In genomic region chr11:62104001-62104400, GRCh38 we compare ENCODE assay signal across 28 cellular contexts. TPM values are rescaled to one million over a fixed set of nuclear protein-coding genes. Genes with fewer than 3 reads are reported as not detected.
DNase-seq lines count a peak whose midpoint lies in the region; ATAC-seq, FAIRE-seq and TF ChIP-seq lines count a peak whose summit lies in the region.
"Had no signal": no experiment of that assay in that cellular context is flagged by ENCODE, and none has a peak within 500 bp of the region (broad histone marks: within the 10 kb centered on the region; RNA-seq: fewer than 3 reads in every experiment).

No MANE protein-coding gene starts in this region.

- no peak overlapping the region for H3K14ac ChIP-seq in mesenchymal stem cell (ENCODE audit: low read length in 2 of 2)

- H3K27me3 Mint-ChIP-seq in CD4-positive, alpha-beta memory T cell: no peaks in the 10 kb centered on the region
- H3K27me3 Mint-ChIP-seq: activated T-cell treated with anti-CD3 and anti-CD28 coated beads, Interleukin-2, amount 50 U/mL, for 24 hours; naive B cell had no signal

- no peak overlapping the region for H4K8ac ChIP-seq in mesenchymal stem cell (ENCODE audit: low read length)

- no peaks in the 10 kb centered on the region for H3K79me1 ChIP-seq in mesenchymal stem cell (replicated peaks; ENCODE audit: low read length, poor library complexity, severe bottlenecking)

- no peak overlapping the region for H3K4me2 ChIP-seq in mesenchymal stem cell (ENCODE audit: low read length, poor library complexity, severe bottlenecking)
- H3K4me2 ChIP-seq: BLaER1 had no signal

- H3K4me1 Mint-ChIP-seq in CD4-positive, alpha-beta memory T cell: peaks cover 7 to 19% (median 10%) of the 10 kb centered on the region in 4 donors

- H2BK120ac ChIP-seq in mesenchymal stem cell (ENCODE audit: low read depth, low read length): peak overlapping the region; percentile 11

- no peak overlapping the region for H4K91ac ChIP-seq in mesenchymal stem cell (ENCODE audit: low read length)

- H3K27me3 ChIP-seq in left ventricle myocardium inferior (ENCODE audit: low read depth): no peaks in the 10 kb centered on the region
- H3K27me3 ChIP-seq in mesenchymal stem cell (ENCODE audit: control insufficient read depth in 1 of 2, insufficient read depth in 1 of 2, low read length in 2 of 2): no peaks in the 10 kb centered on the region
- no peaks in the 10 kb centered on the region for H3K27me3 ChIP-seq in stomach smooth muscle (ENCODE audit: control insufficient read depth in 1 of 2, insufficient read depth in 2 of 2, low read length in 2 of 2)
- H3K27me3 ChIP-seq in CD4-positive, alpha-beta memory T cell (ENCODE audit: insufficient read depth, low read length): no peaks in the 10 kb centered on the region
- H3K27me3 ChIP-seq: BLaER1 had no signal

- no peak for TF ChIP-seq POLR2A in GM12891 (IDR thresholded peaks at IDR 0.05; ENCODE audit: low read depth, low read length)

- FAIRE-seq in GM12891 (lab: Jason Lieb, UNC): no peak
- FAIRE-seq: astrocyte, GM12892, keratinocyte, TTC549 had no signal

- H3K4me3 ChIP-seq in left ventricle myocardium inferior (no peak overlapping the region), mesenchymal stem cell (ENCODE audit: insufficient read depth in 1 of 2, low read depth in 1 of 2, low read length in 2 of 2) (no peak overlapping the region), stomach smooth muscle (ENCODE audit: low read length in 2 of 2) (no peak overlapping the region)
- H3K4me3 ChIP-seq in CD4-positive, alpha-beta memory T cell (ENCODE audit: low read length in 2 of 2): no peak overlapping the region
- H3K4me3 ChIP-seq: BLaER1 had no signal

- peak overlapping the region; percentile 83 for H3K27ac ChIP-seq in left ventricle myocardium inferior (replicated peaks)
- no peak overlapping the region for H3K27ac ChIP-seq in mesenchymal stem cell (ENCODE audit: low read length, poor library complexity, severe bottlenecking)
- H3K27ac ChIP-seq in stomach smooth muscle (ENCODE audit: low read length): peak overlapping the region; percentile 31
- H3K27ac ChIP-seq in CD4-positive, alpha-beta memory T cell (ENCODE audit: low read depth, low read length): no peak overlapping the region
- H3K27ac ChIP-seq: BLaER1 had no signal

- H2BK5ac ChIP-seq in mesenchymal stem cell (ENCODE audit: low read depth, low read length, poor library complexity, severe bottlenecking): no peak overlapping the region

- intact Hi-C loops in left ventricle myocardium inferior (cut with micrococcal nuclease): no loop called here
- intact Hi-C loops in Right ventricle myocardium inferior (cut with DNase I): no loop called here
- intact Hi-C loops in CD4-positive, alpha-beta memory T cell (cut with micrococcal nuclease): no loop called here

- H3K23ac ChIP-seq in mesenchymal stem cell (ENCODE audit: low read length in 2 of 2): no peak overlapping the region

- CTCF ChIA-PET in CD4-positive, alpha-beta memory T cell (lab: Charles Lee; ENCODE audit: partially characterized antibody): interaction anchor here (1.2 to 2.1 kb wide), 5 partner anchors 14 to 307 kb away, joined by 3 to 8 read pairs (median 5); no protein-coding TSS in a partner anchor

- peaks cover 35% of the 10 kb centered on the region for H3K4me1 ChIP-seq in left ventricle myocardium inferior
- peaks cover 5% of the 10 kb centered on the region for H3K4me1 ChIP-seq in mesenchymal stem cell (ENCODE audit: control insufficient read depth, insufficient read depth, low read depth, low read length)
- H3K4me1 ChIP-seq in stomach smooth muscle (ENCODE audit: control insufficient read depth, insufficient read depth, low read length): peaks cover 7% of the 10 kb centered on the region
- peaks cover 13% of the 10 kb centered on the region for H3K4me1 ChIP-seq in CD4-positive, alpha-beta memory T cell (ENCODE audit: insufficient read depth, low read length)
- H3K4me1 ChIP-seq: Caco-2 had no signal

- H2AFZ ChIP-seq in mesenchymal stem cell (ENCODE audit: low read depth, low read length): no peak overlapping the region

- H3K9ac ChIP-seq in mesenchymal stem cell (ENCODE audit: low read length) (peak overlapping the region; percentile 9), stomach smooth muscle (ENCODE audit: low read length in 2 of 2) (no peak overlapping the region)
- H3K9ac ChIP-seq: BLaER1 had no signal

- H3K18ac ChIP-seq in mesenchymal stem cell (ENCODE audit: low read depth in 1 of 2, low read length in 2 of 2): no peak overlapping the region

- no peak for DNase-seq in left ventricle myocardium inferior
- DNase-seq in Right ventricle myocardium inferior (ENCODE audit: missing footprints): no peak
- no peak for DNase-seq in mesenchymal stem cell
- no peak for DNase-seq in CD4-positive, alpha-beta memory T cell
- DNase-seq in stimulated activated naive CD8-positive, alpha-beta T cell treated with anti-CD3 and anti-CD28 coated beads, Interleukin-15, Interleukin-2, amounts not matched to agents 100 U/mL and 50 U/mL, for 24 hours: no peak
- DNase-seq in GM12891 (ENCODE audit: insufficient read length, low spot score): no peak
- no peak for DNase-seq in NCI-H2171 (lab: John Stamatoyannopoulos, UW)
- DNase-seq: activated CD8-positive, alpha-beta memory T cell treated with anti-CD3 and anti-CD28 coated beads for 24 hours; activated T-cell treated with anti-CD3 and anti-CD28 coated beads, Interleukin-2, amount 50 U/mL, for 24 hours; Caco-2; cerebellar nuclear complex; DND-41; foreskin melanocyte; naive B cell; NCI-H1048; NCI-H1930; NCI-H226; NCI-H748 treated with DMSO at 0.1 percent for 48 hours; SHP77 had no signal

- ATAC-seq in Right ventricle myocardium inferior: no peak
- no peak for ATAC-seq in stimulated activated naive CD8-positive, alpha-beta T cell treated with anti-CD3 and anti-CD28 coated beads, Interleukin-15, Interleukin-2, amounts not matched to agents 100 U/mL and 50 U/mL, for 24 hours
- ATAC-seq: activated naive CD4-positive, alpha-beta T cell treated with anti-CD3 and anti-CD28 coated beads, Interleukin-2, amount 50 U/mL, for 72 hours; sciatic nerve had no signal

- WGBS in mesenchymal stem cell: 33% methylated on average over 1 of the region's 3 CpGs

- TF ChIP-seq CTCF in left ventricle myocardium inferior (IDR thresholded peaks at IDR 0.05; ENCODE audit: borderline replicate concordance): no peak

- H2BK12ac ChIP-seq in mesenchymal stem cell (ENCODE audit: low read length in 2 of 2): no peak overlapping the region

- H3K36me3 ChIP-seq in left ventricle myocardium inferior (no peaks in the 10 kb centered on the region), mesenchymal stem cell (ENCODE audit: control insufficient read depth in 1 of 2, insufficient read depth in 2 of 2, low read depth in 1 of 2, low read length in 2 of 2) (no peaks in the 10 kb centered on the region), stomach smooth muscle (ENCODE audit: control insufficient read depth in 2 of 2, insufficient read depth in 2 of 2, low read length in 2 of 2) (no peaks in the 10 kb centered on the region)
- H3K36me3 ChIP-seq in CD4-positive, alpha-beta memory T cell (ENCODE audit: insufficient read depth, low read length): no peaks in the 10 kb centered on the region
- H3K36me3 ChIP-seq: BLaER1 had no signal

- POLR2A ChIA-PET in CD4-positive, alpha-beta memory T cell (lab: Charles Lee; ENCODE audit: partially characterized antibody): no interaction called here

- no peak overlapping the region for H3K4me3 Mint-ChIP-seq in CD4-positive, alpha-beta memory T cell
- H3K4me3 Mint-ChIP-seq: activated T-cell treated with anti-CD3 and anti-CD28 coated beads, Interleukin-2, amount 50 U/mL, for 24 hours; memory B cell; naive B cell had no signal

- no peak overlapping the region for H2AK5ac ChIP-seq in mesenchymal stem cell (ENCODE audit: low read length, severe bottlenecking)

- H3K4ac ChIP-seq in mesenchymal stem cell (ENCODE audit: low read depth in 1 of 2, low read length in 2 of 2): no peak overlapping the region

- no peaks in the 10 kb centered on the region for H3K36me3 Mint-ChIP-seq in CD4-positive, alpha-beta memory T cell
- H3K36me3 Mint-ChIP-seq: activated naive CD4-positive, alpha-beta T cell treated with anti-CD3 and anti-CD28 coated beads, Interleukin-2, amount 50 U/mL, for 72 hours; memory B cell; naive B cell had no signal

- H3K9me3 ChIP-seq in left ventricle myocardium inferior (replicated peaks): no peaks in the 10 kb centered on the region
- H3K9me3 ChIP-seq in mesenchymal stem cell (ENCODE audit: control insufficient read depth, low read length): no peaks in the 10 kb centered on the region
- H3K9me3 ChIP-seq in stomach smooth muscle (ENCODE audit: control insufficient read depth in 2 of 2, low read length in 2 of 2): no peaks in the 10 kb centered on the region
- no peaks in the 10 kb centered on the region for H3K9me3 ChIP-seq in CD4-positive, alpha-beta memory T cell (ENCODE audit: control insufficient read depth in 1 of 2, low read length in 2 of 2)

- H2BK15ac ChIP-seq in mesenchymal stem cell (ENCODE audit: low read depth, poor library complexity, severe bottlenecking): no peak overlapping the region

- H3K27ac Mint-ChIP-seq in CD4-positive, alpha-beta memory T cell: peak overlapping the region in 3 of 7 donors; percentile 5 to 87 (median 75)
- H3K27ac Mint-ChIP-seq: activated T-cell treated with anti-CD3 and anti-CD28 coated beads, Interleukin-2, amount 50 U/mL, for 24 hours; memory B cell had no signal

- peaks cover 0 to 1% (median 0%) of the 10 kb centered on the region in 8 donors for H3K9me3 Mint-ChIP-seq in CD4-positive, alpha-beta memory T cell
- H3K9me3 Mint-ChIP-seq: activated T-cell treated with anti-CD3 and anti-CD28 coated beads, Interleukin-2, amount 50 U/mL, for 24 hours; naive B cell had no signal

TF ChIP-seq in GM12891, 5 proteins besides CTCF, POLR2A, EP300 and RAD21:
- TF ChIP-seq TAF1 (IDR thresholded peaks at IDR 0.05; ENCODE audit: low read depth, low read length) (no peak), POLR2AphosphoS5 (IDR thresholded peaks at IDR 0.05; ENCODE audit: low read depth, low read length) (no peak), PAX5 (IDR thresholded peaks at IDR 0.05; ENCODE audit: insufficient read depth, low read length, severe bottlenecking) (no peak), SPI1 (IDR thresholded peaks at IDR 0.05; ENCODE audit: low read depth, low read length) (no peak), POU2F2 (IDR thresholded peaks at IDR 0.05; ENCODE audit: low read depth, low read length) (no peak)

RNA-seq across cellular contexts. Expression of gene INCENP, which starts 19.8 kb away (rescaled TPM):
- 9.8 TPM for total RNA-seq in left ventricle myocardium inferior
- 10.5 TPM for total RNA-seq in Right ventricle myocardium inferior
- 7.9 TPM for polyA plus RNA-seq in mesenchymal stem cell (2013, experiment 1 of 2)
- polyA plus RNA-seq in mesenchymal stem cell (2013, experiment 2 of 2): 7.7 TPM
- 10 to 100 TPM; 28.4 to 32.1 TPM for total RNA-seq in CD4-positive, alpha-beta memory T cell
- polyA plus RNA-seq in CD4-positive, alpha-beta memory T cell: 1 to 10 TPM in 1 of 2 donors, not detected in 1; 2.7 TPM
- polyA plus RNA-seq in GM12891 (2012; ENCODE audit: low read depth, missing spikeins): 25.4 TPM

Comparison
In these comparisons a context has a peak if more than half of its experiments do, and no peak if none do; other contexts are left out.
1. H3K27ac ChIP-seq: peak in left ventricle myocardium inferior (single experiment) and stomach smooth muscle (single experiment); none in mesenchymal stem cell (single experiment) and CD4-positive, alpha-beta memory T cell (single experiment).